1 cellular context compared by ENCODE assay signal in the genomic region with DNA sequence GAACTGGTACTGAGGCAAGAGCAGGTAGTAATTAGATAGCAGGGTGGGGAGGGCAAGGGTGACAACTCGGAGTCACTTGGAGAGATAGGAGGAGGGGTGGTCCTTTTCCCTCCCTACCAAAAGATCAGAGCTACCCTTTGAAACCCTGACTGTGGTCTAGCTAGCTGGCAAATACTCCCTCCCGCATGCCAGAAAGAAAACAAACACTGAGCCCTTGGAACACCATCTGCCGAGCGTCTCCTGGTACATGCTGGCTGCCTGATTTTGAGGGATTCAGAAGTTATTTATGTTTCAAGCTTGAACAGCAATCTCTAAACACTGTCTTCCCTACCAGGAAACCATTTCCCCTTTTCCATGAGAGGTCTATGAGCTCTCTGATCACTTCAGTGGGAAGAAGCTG.
TF ChIP-seq lines count a peak whose summit lies in the region.

No MANE protein-coding gene starts in this region.

TF ChIP-seq in HepG2, 621 proteins besides CTCF, POLR2A, EP300 and RAD21 (continued from another document):
- TF ChIP-seq, protein P1, sequence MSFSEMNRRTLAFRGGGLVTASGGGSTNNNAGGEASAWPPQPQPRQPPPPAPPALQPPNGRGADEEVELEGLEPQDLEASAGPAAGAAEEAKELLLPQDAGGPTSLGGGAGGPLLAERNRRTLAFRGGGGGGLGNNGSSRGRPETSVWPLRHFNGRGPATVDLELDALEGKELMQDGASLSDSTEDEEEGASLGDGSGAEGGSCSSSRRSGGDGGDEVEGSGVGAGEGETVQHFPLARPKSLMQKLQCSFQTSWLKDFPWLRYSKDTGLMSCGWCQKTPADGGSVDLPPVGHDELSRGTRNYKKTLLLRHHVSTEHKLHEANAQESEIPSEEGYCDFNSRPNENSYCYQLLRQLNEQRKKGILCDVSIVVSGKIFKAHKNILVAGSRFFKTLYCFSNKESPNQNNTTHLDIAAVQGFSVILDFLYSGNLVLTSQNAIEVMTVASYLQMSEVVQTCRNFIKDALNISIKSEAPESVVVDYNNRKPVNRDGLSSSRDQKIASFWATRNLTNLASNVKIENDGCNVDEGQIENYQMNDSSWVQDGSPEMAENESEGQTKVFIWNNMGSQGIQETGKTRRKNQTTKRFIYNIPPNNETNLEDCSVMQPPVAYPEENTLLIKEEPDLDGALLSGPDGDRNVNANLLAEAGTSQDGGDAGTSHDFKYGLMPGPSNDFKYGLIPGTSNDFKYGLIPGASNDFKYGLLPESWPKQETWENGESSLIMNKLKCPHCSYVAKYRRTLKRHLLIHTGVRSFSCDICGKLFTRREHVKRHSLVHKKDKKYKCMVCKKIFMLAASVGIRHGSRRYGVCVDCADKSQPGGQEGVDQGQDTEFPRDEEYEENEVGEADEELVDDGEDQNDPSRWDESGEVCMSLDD (CRISPR knock-in tag; IDR thresholded peaks at IDR 0.05; ENCODE audit: borderline replicate concordance): no peak
- no peak for TF ChIP-seq CENPT (CRISPR knock-in tag; IDR thresholded peaks at IDR 0.05; ENCODE audit: low read depth)
- TF ChIP-seq TGIF2 (CRISPR knock-in tag; IDR thresholded peaks at IDR 0.05): no peak
- no peak for TF ChIP-seq ZNF788 (CRISPR knock-in tag; IDR thresholded peaks at IDR 0.05; ENCODE audit: borderline replicate concordance)
- TF ChIP-seq NFE2 (CRISPR knock-in tag; IDR thresholded peaks at IDR 0.05): no peak
- no peak for TF ChIP-seq ZKSCAN1 (IDR thresholded peaks at IDR 0.05; ENCODE audit: low read length)
- no peak for TF ChIP-seq ZXDC (CRISPR knock-in tag; IDR thresholded peaks at IDR 0.05)
- no peak for TF ChIP-seq DPF2 (CRISPR knock-in tag; IDR thresholded peaks at IDR 0.05; ENCODE audit: borderline replicate concordance, low read depth)
- TF ChIP-seq, protein P2, sequence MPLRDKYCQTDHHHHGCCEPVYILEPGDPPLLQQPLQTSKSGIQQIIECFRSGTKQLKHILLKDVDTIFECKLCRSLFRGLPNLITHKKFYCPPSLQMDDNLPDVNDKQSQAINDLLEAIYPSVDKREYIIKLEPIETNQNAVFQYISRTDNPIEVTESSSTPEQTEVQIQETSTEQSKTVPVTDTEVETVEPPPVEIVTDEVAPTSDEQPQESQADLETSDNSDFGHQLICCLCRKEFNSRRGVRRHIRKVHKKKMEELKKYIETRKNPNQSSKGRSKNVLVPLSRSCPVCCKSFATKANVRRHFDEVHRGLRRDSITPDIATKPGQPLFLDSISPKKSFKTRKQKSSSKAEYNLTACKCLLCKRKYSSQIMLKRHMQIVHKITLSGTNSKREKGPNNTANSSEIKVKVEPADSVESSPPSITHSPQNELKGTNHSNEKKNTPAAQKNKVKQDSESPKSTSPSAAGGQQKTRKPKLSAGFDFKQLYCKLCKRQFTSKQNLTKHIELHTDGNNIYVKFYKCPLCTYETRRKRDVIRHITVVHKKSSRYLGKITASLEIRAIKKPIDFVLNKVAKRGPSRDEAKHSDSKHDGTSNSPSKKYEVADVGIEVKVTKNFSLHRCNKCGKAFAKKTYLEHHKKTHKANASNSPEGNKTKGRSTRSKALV (CRISPR knock-in tag; IDR thresholded peaks at IDR 0.05): no peak
- TF ChIP-seq FOXM1 (CRISPR knock-in tag; IDR thresholded peaks at IDR 0.05): no peak
- TF ChIP-seq, protein P3, sequence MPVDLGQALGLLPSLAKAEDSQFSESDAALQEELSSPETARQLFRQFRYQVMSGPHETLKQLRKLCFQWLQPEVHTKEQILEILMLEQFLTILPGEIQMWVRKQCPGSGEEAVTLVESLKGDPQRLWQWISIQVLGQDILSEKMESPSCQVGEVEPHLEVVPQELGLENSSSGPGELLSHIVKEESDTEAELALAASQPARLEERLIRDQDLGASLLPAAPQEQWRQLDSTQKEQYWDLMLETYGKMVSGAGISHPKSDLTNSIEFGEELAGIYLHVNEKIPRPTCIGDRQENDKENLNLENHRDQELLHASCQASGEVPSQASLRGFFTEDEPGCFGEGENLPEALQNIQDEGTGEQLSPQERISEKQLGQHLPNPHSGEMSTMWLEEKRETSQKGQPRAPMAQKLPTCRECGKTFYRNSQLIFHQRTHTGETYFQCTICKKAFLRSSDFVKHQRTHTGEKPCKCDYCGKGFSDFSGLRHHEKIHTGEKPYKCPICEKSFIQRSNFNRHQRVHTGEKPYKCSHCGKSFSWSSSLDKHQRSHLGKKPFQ (CRISPR knock-in tag; IDR thresholded peaks at IDR 0.05; ENCODE audit: insufficient replicate concordance): no peak
